8 cellular contexts compared by ENCODE assay signal in the genomic region with DNA sequence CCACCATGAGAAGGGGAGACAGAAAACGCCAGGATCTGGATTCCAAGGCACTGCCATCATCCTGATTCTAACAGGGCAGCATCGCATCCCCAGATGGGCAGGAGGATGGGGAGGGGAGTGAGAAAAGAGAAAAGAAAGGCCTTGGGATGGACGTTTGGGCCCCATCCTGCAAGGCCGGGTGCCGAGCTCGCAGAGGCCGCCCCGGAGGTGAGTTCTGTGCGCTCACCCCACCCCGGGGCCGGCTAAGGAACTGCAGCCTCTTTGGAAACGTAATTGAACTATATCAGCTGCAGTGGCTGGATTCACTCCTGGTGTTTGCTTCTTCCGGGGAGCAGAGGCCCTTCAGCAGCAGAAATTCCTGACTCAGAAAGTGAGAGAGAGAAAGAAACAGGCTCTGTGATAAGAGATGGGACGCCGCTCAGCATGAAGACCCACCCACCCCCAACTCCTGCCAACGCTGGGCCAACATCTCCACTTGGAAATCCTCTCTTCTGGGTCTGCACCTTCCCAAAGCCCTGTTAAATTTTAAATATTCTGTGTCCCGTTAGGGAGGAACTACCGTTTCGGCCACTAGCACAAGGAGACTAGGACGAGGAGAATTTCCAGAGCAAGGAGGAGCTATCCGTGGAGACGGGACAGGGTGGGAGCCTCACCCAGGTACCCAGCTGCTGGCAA. TPM values are rescaled to one million over a fixed set of nuclear protein-coding genes. Genes with fewer than 3 reads are reported as not detected.
DNase-seq lines count a peak whose midpoint lies in the region; ATAC-seq and TF ChIP-seq lines count a peak whose summit lies in the region.

No MANE protein-coding gene starts in this region.

- TF ChIP-seq CTCF in DOHH2 (IDR thresholded peaks at IDR 0.05; ENCODE audit: low read depth, low read length, poor library complexity, severe bottlenecking) (peak; percentile 85), RWPE1 (conservative IDR thresholded peaks at IDR 0.05; ENCODE audit: low read depth) (peak; percentile 70), vagina (IDR thresholded peaks at IDR 0.05) (peak in 2 of 3 experiments; percentile 49 to 75)

- H4K20me1 ChIP-seq in DOHH2 (ENCODE audit: control insufficient read depth, insufficient read depth, low read depth, low read length): no peaks in the 10 kb centered on the region

- no peak for TF ChIP-seq POLR2A in vagina (IDR thresholded peaks at IDR 0.05)

- H3K4me1 ChIP-seq in DOHH2 (ENCODE audit: control insufficient read depth, low read length): peaks cover 7% of the 10 kb centered on the region
- H3K4me1 ChIP-seq in HUES64 (ENCODE audit: insufficient read depth, low read length): peaks cover 30% of the 10 kb centered on the region
- no peaks in the 10 kb centered on the region for H3K4me1 ChIP-seq in vagina

- intact Hi-C loops in head of caudate nucleus (cut with DNase I) (loop anchor here (5.0 to 10.0 kb wide), 2 partner anchors 174 to 432 kb away; no protein-coding TSS in a partner anchor), posterior vena cava (cut with DNase I) (loop anchor here in 1 of 2 donors (5.0 kb wide), 1 partner anchor 169 kb away; no protein-coding TSS in a partner anchor), vagina (cut with DNase I) (loop anchor here (10.0 kb wide), 2 partner anchors 172 to 432 kb away; no protein-coding TSS in a partner anchor)

- WGBS in HUES64: 24% methylated on average over 22 of the region's 22 CpGs

- no peaks in the 10 kb centered on the region for H3F3A ChIP-seq in DOHH2 (ENCODE audit: control insufficient read depth, insufficient read depth)

- H3K27ac ChIP-seq in DOHH2 (ENCODE audit: low read depth, low read length) (no peak overlapping the region), HUES64 (ENCODE audit: low read depth, low read length) (0 out of 2 replicates have a peak overlapping the region, but pooled peaks have one; percentile 4), RWPE1 (no peak overlapping the region), vagina (no peak overlapping the region)

- H3K27me3 ChIP-seq in DOHH2 (ENCODE audit: control insufficient read depth, low read length): peaks cover 20% of the 10 kb centered on the region
- H3K27me3 ChIP-seq in HUES64 (ENCODE audit: insufficient read depth, low read length): no peaks in the 10 kb centered on the region; the same call in 1 of the 2 replicates
- no peaks in the 10 kb centered on the region for H3K27me3 ChIP-seq in vagina

- H3K36me3 ChIP-seq in DOHH2 (ENCODE audit: control insufficient read depth, low read length) (no peaks in the 10 kb centered on the region), HUES64 (ENCODE audit: insufficient read depth, low read length) (no peaks in the 10 kb centered on the region), vagina (no peaks in the 10 kb centered on the region)

- POLR2A ChIA-PET in RWPE1 (lab: Yijun Ruan, JAX; ENCODE audit: low non-redundant PET): no interaction called here

- H3K79me2 ChIP-seq in DOHH2 (ENCODE audit: control insufficient read depth, low read length): no peaks in the 10 kb centered on the region

- H3K9me3 ChIP-seq in DOHH2 (ENCODE audit: control insufficient read depth, insufficient read depth, low read length) (no peaks in the 10 kb centered on the region), HUES64 (ENCODE audit: insufficient read depth, low read depth, low read length) (no peaks in the 10 kb centered on the region), vagina (no peaks in the 10 kb centered on the region)

- no peaks in the 10 kb centered on the region for H3K9me2 ChIP-seq in DOHH2 (replicated peaks; ENCODE audit: control insufficient read depth, low read length)

- peak; percentile 87 for ATAC-seq in GM21528 (IDR thresholded peaks at IDR 0.05; ENCODE audit: low FRiP score, unreplicated experiment)

- no peak overlapping the region for H3K4me2 ChIP-seq in DOHH2 (ENCODE audit: low read length)

- H3K9ac ChIP-seq in HUES64 (ENCODE audit: low read depth, low read length): no peak overlapping the region

- CTCF ChIA-PET in RWPE1 (lab: Yijun Ruan, JAX): interaction anchor here (0.6 to 2.1 kb wide), 15 partner anchors 9 to 646 kb away, joined by 3 to 15 read pairs (median 4); a partner anchor contains a TSS

- H3K4me3 ChIP-seq in DOHH2 (ENCODE audit: low read length): no peak overlapping the region
- H3K4me3 ChIP-seq in HUES64 (ENCODE audit: low read length): no peak overlapping the region
- H3K4me3 ChIP-seq in vagina: no peak overlapping the region

- DNase-seq in RWPE1 (ENCODE audit: low spot score) (peak; percentile 76), head of caudate nucleus (peak; percentile 75 to 93 (median 82)), posterior vena cava (ENCODE audit: low spot score) (peak; percentile 88), vagina (ENCODE audit: extremely low spot score in 2 of 2) (no peak)
- peak; percentile 60 for DNase-seq in activated naive CD4-positive, alpha-beta T cell treated with Interleukin-2 at 50 U/mL for 16 hours

RNA-seq across cellular contexts. Expression of a gene that starts 8.5 kb away (rescaled TPM):
- 1.2 TPM for polyA plus RNA-seq in HUES64 (2013, experiment 1 of 2)
- 1.4 TPM for polyA plus RNA-seq in HUES64 (2013, experiment 2 of 2)
- 1 to 10 TPM in 1 of 2 donors, under 1 TPM in 1; 0.88 to 1.1 TPM for total RNA-seq in posterior vena cava
- 1.2 TPM for total RNA-seq in vagina

RNA-seq across cellular contexts. Expression of a gene that starts 36.6 kb away (rescaled TPM):
- 13.1 TPM for polyA plus RNA-seq in HUES64 (2013, experiment 1 of 2)
- polyA plus RNA-seq in HUES64 (2013, experiment 2 of 2): 17.4 TPM
- 10 to 100 TPM; 28.3 to 37.2 TPM for total RNA-seq in posterior vena cava
- 30.9 TPM for total RNA-seq in vagina

Comparison
In these comparisons a context has a peak if more than half of its experiments do, and no peak if none do; other contexts are left out.
1. DNase-seq: peak in RWPE1 (single experiment), activated naive CD4-positive, alpha-beta T cell treated with Interleukin-2 at 50 U/mL for 16 hours (single experiment), head of caudate nucleus (42 of 42) and posterior vena cava (single experiment); none in vagina (0 of 2).
2. Peak in every context shown above with its lines, with median percentiles within 50 percentile points of each other: CTCF ChIP-seq.